ENCODE assay signal across 13 cellular contexts in the genomic region with DNA sequence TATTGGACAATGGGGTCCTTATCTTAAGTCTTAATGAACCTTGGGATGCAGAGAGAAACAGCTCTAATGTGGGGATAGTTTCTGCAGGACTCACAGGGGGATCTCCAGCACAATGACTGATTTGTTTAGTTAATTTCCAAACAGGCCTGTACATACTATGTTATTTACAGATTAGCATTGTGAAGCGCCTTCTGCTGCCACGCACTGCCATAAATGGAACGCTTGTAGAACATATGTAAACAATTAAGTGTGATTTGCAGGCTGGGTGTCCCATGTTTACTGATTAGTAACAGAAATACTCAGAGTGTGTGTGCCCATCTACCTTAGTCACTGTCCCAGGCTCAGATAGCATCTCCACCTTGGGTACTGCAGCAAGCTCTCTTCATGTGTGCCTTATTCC.
"Had no signal": no experiment of that assay in that cellular context is flagged by ENCODE, and none has a peak within 500 bp of the region (broad histone marks: within the 10 kb centered on the region; RNA-seq: fewer than 3 reads in every experiment).

No MANE protein-coding gene starts in this region.

- H2AFZ ChIP-seq: hepatocyte had no signal

- H3K79me2 ChIP-seq: hepatocyte had no signal

- ATAC-seq: pancreas had no signal

- H3K4me3 ChIP-seq: hepatocyte, lung, pancreas, tibial artery had no signal

- DNase-seq: activated CD4-positive, alpha-beta T cell treated with anti-CD3 and anti-CD28 coated beads, Interleukin-2, amount 50 U/mL, for 4 hours; activated CD4-positive, CD25-positive, alpha-beta regulatory T cell treated with anti-CD3 and anti-CD28 coated beads, Interleukin-2, amount 50 U/mL, for 72 hours; activated naive CD4-positive, alpha-beta T cell treated with anti-CD3 and anti-CD28 coated beads, Interleukin-2, amount 10 ng/mL, durations not matched to agents 7 days and 5 days; activated T-cell treated with anti-CD3 and anti-CD28 coated beads for 4 hours; dermis blood vessel endothelial cell; islet precursor cell; naive B cell; pancreas; stimulated activated CD4-positive, alpha-beta T cell treated with anti-CD3 and anti-CD28 coated beads, Interleukin-2, amount 100 ng/mL, for 24 hours; T-helper 9 cell; tibial artery had no signal

- H3K27me3 Mint-ChIP-seq: activated naive CD4-positive, alpha-beta T cell treated with anti-CD3 and anti-CD28 coated beads, Interleukin-2, amount 10 ng/mL, durations not matched to agents 7 days and 5 days; naive B cell had no signal

- H3K27me3 ChIP-seq: hepatocyte, pancreas, tibial artery had no signal

- H3K4me2 ChIP-seq: hepatocyte had no signal

- H3K4me1 ChIP-seq: pancreas, tibial artery had no signal

- H3K27ac ChIP-seq: hepatocyte, pancreas, tibial artery had no signal

- H3K9me3 Mint-ChIP-seq: activated naive CD4-positive, alpha-beta T cell treated with anti-CD3 and anti-CD28 coated beads, Interleukin-2, amount 10 ng/mL, durations not matched to agents 7 days and 5 days had no signal

- H3K27ac Mint-ChIP-seq: activated naive CD4-positive, alpha-beta T cell treated with anti-CD3 and anti-CD28 coated beads, Interleukin-2, amount 10 ng/mL, durations not matched to agents 7 days and 5 days had no signal

- H3K36me3 ChIP-seq: pancreas, tibial artery had no signal

- H3K4me1 Mint-ChIP-seq: activated naive CD4-positive, alpha-beta T cell treated with anti-CD3 and anti-CD28 coated beads, Interleukin-2, amount 10 ng/mL, durations not matched to agents 7 days and 5 days; naive B cell had no signal

- H3K9me3 ChIP-seq: pancreas, tibial artery had no signal

- H3K4me3 Mint-ChIP-seq: activated naive CD4-positive, alpha-beta T cell treated with anti-CD3 and anti-CD28 coated beads, Interleukin-2, amount 10 ng/mL, durations not matched to agents 7 days and 5 days; naive B cell had no signal
